8 cellular contexts compared by ENCODE assay signal in the genomic region with DNA sequence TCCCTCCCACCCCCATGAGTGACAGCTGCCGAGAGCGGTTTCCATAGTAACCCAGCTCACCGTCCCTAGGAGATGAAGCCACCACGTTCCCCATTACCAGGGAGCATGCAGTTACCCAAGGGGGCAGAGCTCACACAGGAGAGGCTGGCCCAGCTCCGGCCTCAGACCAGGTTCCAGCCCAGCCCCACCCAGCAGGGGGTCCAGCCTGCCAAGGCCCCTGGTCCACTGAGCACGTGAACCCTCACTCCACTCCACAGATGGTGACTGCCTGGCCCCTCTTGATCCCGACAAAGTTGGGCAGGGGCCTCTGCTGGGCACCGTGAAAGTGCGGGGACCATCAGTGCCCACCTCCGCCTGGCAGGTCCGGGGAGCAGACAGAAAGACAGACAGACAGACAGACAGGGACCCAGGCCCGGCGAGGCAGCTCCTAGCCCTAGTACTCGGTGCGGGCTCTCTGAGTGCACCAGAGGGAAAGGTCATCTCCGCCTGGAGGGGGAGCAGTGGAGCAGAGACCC. TPM values are rescaled to one million over a fixed set of nuclear protein-coding genes. Genes with fewer than 3 reads are reported as not detected.
DNase-seq lines count a peak whose midpoint lies in the region; ATAC-seq and TF ChIP-seq lines count a peak whose summit lies in the region.

No MANE protein-coding gene starts in this region.

- intact Hi-C loops in esophagus squamous epithelium (cut with DNase I) = no loop called here

- no peak for TF ChIP-seq POLR2A in esophagus squamous epithelium (IDR thresholded peaks at IDR 0.05)

- no peaks in the 10 kb centered on the region for H3K36me3 ChIP-seq in esophagus squamous epithelium

- ATAC-seq in HG03045 (IDR thresholded peaks at IDR 0.05; ENCODE audit: unreplicated experiment) = no peak
- no peak for ATAC-seq in GM21390 (IDR thresholded peaks at IDR 0.05; ENCODE audit: unreplicated experiment)
- ATAC-seq in HG03378 (IDR thresholded peaks at IDR 0.05; ENCODE audit: unreplicated experiment) = no peak

- H3K4me1 ChIP-seq in esophagus squamous epithelium = peaks cover 6 to 18% (median 11%) of the 10 kb centered on the region in 3 donors

- peaks cover 0 to 99% (median 14%) of the 10 kb centered on the region in 4 donors for H3K27me3 ChIP-seq in esophagus squamous epithelium

- 11 to 17% methylated on average over 4 to 5 of the region's 16 CpGs for WGBS in esophagus squamous epithelium, 2 donors

- DNase-seq in GM10248 (ENCODE audit: extremely low spot score) (peak; percentile 78), Kasumi-1 (lab: John Stamatoyannopoulos, UW) (peak; percentile 43 to 60), esophagus squamous epithelium (lab: John Stamatoyannopoulos, UW) (no peak), skeletal muscle cell (ENCODE audit: low read depth) (no peak)
- peak; percentile 70 for DNase-seq in activated CD4-positive, alpha-beta T cell treated with anti-CD3 and anti-CD28 coated beads for 48 hours

- no peak overlapping the region for H3K27ac ChIP-seq in esophagus squamous epithelium

- POLR2A ChIA-PET in GM10248 (lab: Yijun Ruan, JAX) = interaction anchor here (0.7 to 1.7 kb wide), 2 partner anchors 10 to 91 kb away, joined by 6 to 8 read pairs; no protein-coding TSS in a partner anchor

- H3K4me3 ChIP-seq in esophagus squamous epithelium (peak overlapping the region; percentile 13 to 61 (median 40)), skeletal muscle cell (ENCODE audit: low read depth, low read length) (peak overlapping the region; percentile 44)

- CTCF ChIA-PET in GM10248 (lab: Yijun Ruan, JAX) = interaction anchor here (0.7 to 1.5 kb wide), 5 partner anchors 10 to 243 kb away, joined by 3 to 6 read pairs (median 3); no protein-coding TSS in a partner anchor

- peaks cover 0 to 11% (median 9%) of the 10 kb centered on the region in 3 donors for H3K9me3 ChIP-seq in esophagus squamous epithelium

- peak; percentile 63 for TF ChIP-seq CTCF in GM10248 (IDR thresholded peaks at IDR 0.05; ENCODE audit: control extremely low read depth, extremely low read depth, low read depth, missing control alignments)
- no peak for TF ChIP-seq CTCF in esophagus squamous epithelium (IDR thresholded peaks at IDR 0.05)

RNA-seq across cellular contexts. Expression of gene CELF5, which starts 50.7 kb away (rescaled TPM):
- not detected for total RNA-seq in esophagus squamous epithelium

Comparison
In these comparisons a context has a peak if more than half of its experiments do, and no peak if none do; other contexts are left out.
1. DNase-seq: peak in GM10248 (single experiment), Kasumi-1 (2 of 2) and activated CD4-positive, alpha-beta T cell treated with anti-CD3 and anti-CD28 coated beads for 48 hours (single experiment); none in esophagus squamous epithelium (single experiment) and skeletal muscle cell (single experiment).